ENCODE assay signal across 29 cellular contexts in genomic region chr1:62207187-62207586, GRCh38. TPM values are rescaled to one million over a fixed set of nuclear protein-coding genes. Genes with fewer than 3 reads are reported as not detected.
"Had no signal": no experiment of that assay in that cellular context is flagged by ENCODE, and none has a peak within 500 bp of the region (broad histone marks: within the 10 kb centered on the region; RNA-seq: fewer than 3 reads in every experiment).

No MANE protein-coding gene starts in this region.

- H3K36me3 ChIP-seq: left lung, lower lobe of right lung, ovary, right atrium auricular region, stomach, suprapubic skin, thoracic aorta, tibial artery, uterus had no signal

- H3K4me1 ChIP-seq: left lung, lower lobe of right lung, right atrium auricular region, stomach, suprapubic skin, tibial artery, uterus had no signal

- H3K9me3 ChIP-seq: ovary, uterus had no signal

- H3K27ac ChIP-seq: left lung, lower lobe of right lung, ovary, right atrium auricular region, skin epidermis, stomach, suprapubic skin, thoracic aorta, tibial artery, uterus had no signal

- H3K4me3 ChIP-seq: left lung, lower lobe of right lung, ovary, right atrium auricular region, skin epidermis, stomach, suprapubic skin, thoracic aorta, tibial artery, uterus had no signal

- FAIRE-seq: keratinocyte had no signal

- ATAC-seq: left cardiac atrium; left lung; lower lobe of right lung; naive thymus-derived CD4-positive, alpha-beta T cell; natural killer cell treated with Interleukin-12 subunit alpha and Interleukin-12 subunit beta and Interleukin-15 and Interleukin-18, amount 100 ng/mL, for 72 hours; sciatic nerve; stimulated activated naive B cell treated with anti-CD40 and anti-IgM and Interleukin-4, amounts not matched to agents 10 μg/mL and 1 μg/mL and 100 μg/mL, for 72 hours; stimulated activated naive CD8-positive, alpha-beta T cell treated with anti-CD3 and anti-CD28 coated beads, Interleukin-15, Interleukin-2, amounts not matched to agents 100 U/mL and 50 U/mL, for 24 hours had no signal

- H3K27me3 ChIP-seq: left lung, ovary, right atrium auricular region, stomach, suprapubic skin, uterus had no signal

- DNase-seq: hippocampal formation; kidney glomerular epithelial cell; left cardiac atrium; left lung; lower lobe of right lung; mammary epithelial cell; mesenchymal stem cell; naive thymus-derived CD4-positive, alpha-beta T cell; ovary; stimulated activated CD4-positive, alpha-beta T cell treated with anti-CD3 and anti-CD28 coated beads, Interleukin-12 subunit alpha, Interleukin-12 subunit beta, amount 100 ng/mL, for 4 hours; stimulated activated CD4-positive, alpha-beta T cell treated with anti-CD3 and anti-CD28 coated beads, Interleukin-15, amount 100 ng/mL, for 24 hours; stimulated activated CD4-positive, alpha-beta T cell treated with anti-CD3 and anti-CD28 coated beads, Interleukin-2, amount 100 ng/mL, for 24 hours; stimulated activated CD4-positive, alpha-beta T cell treated with anti-CD3 and anti-CD28 coated beads, Interleukin-4, amount 100 ng/mL, for 1 hour; stimulated activated naive B cell treated with anti-CD40 and anti-IgM and Interleukin-4, amounts not matched to agents 10 μg/mL and 1 μg/mL and 100 μg/mL, for 72 hours; stimulated activated naive CD8-positive, alpha-beta T cell treated with anti-CD3 and anti-CD28 coated beads, Interleukin-15, Interleukin-2, amounts not matched to agents 100 U/mL and 50 U/mL, for 24 hours; stomach; tibial artery; uterus had no signal

RNA-seq across cellular contexts. Expression of gene L1TD1, which starts 12.5 kb away (rescaled TPM):
- total RNA-seq: myocyte; natural killer cell treated with Interleukin-12 subunit alpha and Interleukin-12 subunit beta and Interleukin-15 and Interleukin-18, amount 100 ng/mL, for 72 hours; pulmonary artery endothelial cell; right atrium auricular region; ureter had no signal
- polyA plus RNA-seq: naive thymus-derived CD4-positive, alpha-beta T cell; neural cell had no signal
